11 cellular contexts compared by ENCODE assay signal in the genomic region with DNA sequence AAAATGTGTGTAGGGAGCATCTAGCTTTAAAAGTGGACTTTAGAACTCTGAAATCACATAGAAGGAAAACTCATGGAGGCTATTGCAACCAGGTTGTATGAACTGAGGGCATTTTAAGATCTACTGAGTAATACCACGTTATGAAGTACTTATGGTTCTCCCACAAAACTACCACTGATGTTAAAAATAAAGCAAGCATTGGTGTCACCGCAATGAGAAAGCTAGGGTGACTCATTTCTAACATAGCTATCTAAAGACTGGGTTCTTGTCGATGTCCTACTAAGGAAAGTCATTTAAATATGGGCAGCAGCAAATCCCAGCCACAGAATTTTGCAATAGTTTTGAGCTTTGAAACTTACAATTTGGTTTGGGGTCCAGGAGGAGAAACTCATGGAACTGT.
DNase-seq lines count a peak whose midpoint lies in the region; ATAC-seq and TF ChIP-seq lines count a peak whose summit lies in the region.
"Had no signal": no experiment of that assay in that cellular context is flagged by ENCODE, and none has a peak within 500 bp of the region (broad histone marks: within the 10 kb centered on the region; RNA-seq: fewer than 3 reads in every experiment).

No MANE protein-coding gene starts in this region.

- CTCF ChIA-PET in Calu3 (lab: Charles Lee): interaction anchor here (0.6 kb wide), 1 partner anchor 140 kb away, joined by 3 read pairs; no protein-coding TSS in a partner anchor

- BruUV-seq in Calu3 (replicated peaks; lab: Mats Ljungman, UMichigan): no TSS peak

- no peaks in the 10 kb centered on the region for H3K4me1 Mint-ChIP-seq in T-helper 17 cell
- H3K4me1 Mint-ChIP-seq in Calu3 (ENCODE audit: low read depth, unreplicated experiment): no peaks in the 10 kb centered on the region

- H3K27ac Mint-ChIP-seq in T-helper 17 cell: no peak overlapping the region
- H3K27ac Mint-ChIP-seq in Calu3 (ENCODE audit: unreplicated experiment): no peak overlapping the region

- no peak for TF ChIP-seq CTCF in Calu3 (IDR thresholded peaks at IDR 0.05; ENCODE audit: unreplicated experiment)

- no peak overlapping the region for H3K4me3 Mint-ChIP-seq in T-helper 17 cell
- no peak overlapping the region for H3K4me3 Mint-ChIP-seq in Calu3 (ENCODE audit: low read depth, unreplicated experiment)
- H3K4me3 Mint-ChIP-seq: activated T-cell treated with anti-CD3 and anti-CD28 coated beads, Interleukin-2, amount 50 U/mL, for 4 hours had no signal

- intact Hi-C loops in Calu3 (cut with micrococcal nuclease; ENCODE audit: unreplicated experiment): no loop called here

- H3K27me3 Mint-ChIP-seq in T-helper 17 cell: peaks cover 6% of the 10 kb centered on the region
- H3K27me3 Mint-ChIP-seq in Calu3 (ENCODE audit: unreplicated experiment): no peaks in the 10 kb centered on the region

- H3K9me3 ChIP-seq in T-helper 17 cell (ENCODE audit: control insufficient read depth, low read length, poor library complexity, severe bottlenecking): no peaks in the 10 kb centered on the region
- H3K9me3 ChIP-seq: MG63, psoas muscle had no signal

- peak; percentile 2 for DNase-seq in AG08395 (ENCODE audit: low spot score)
- DNase-seq in NOMO-1 treated with DMSO at 0.1 percent for 48 hours (lab: John Stamatoyannopoulos, UW; ENCODE audit: unreplicated experiment): peak; percentile 88
- no peak for DNase-seq in T-helper 17 cell
- no peak for DNase-seq in dermis blood vessel endothelial cell
- DNase-seq in NK-92 (lab: John Stamatoyannopoulos, UW; ENCODE audit: unreplicated experiment): no peak
- no peak for DNase-seq in Calu3
- DNase-seq: activated T-cell treated with anti-CD3 and anti-CD28 coated beads, Interleukin-2, amount 50 U/mL, for 4 hours; MG63; psoas muscle had no signal

- peak; percentile 53 for ATAC-seq in GM19467 (IDR thresholded peaks at IDR 0.05; ENCODE audit: unreplicated experiment)
- peak; percentile 98 for ATAC-seq in HG03060 (IDR thresholded peaks at IDR 0.05; ENCODE audit: low read depth, unreplicated experiment)
- ATAC-seq in T-helper 17 cell: no peak
- ATAC-seq: activated T-cell treated with anti-CD3 and anti-CD28 coated beads, Interleukin-2, amount 50 U/mL, for 4 hours had no signal

- no peaks in the 10 kb centered on the region for H3K9me3 Mint-ChIP-seq in Calu3 (ENCODE audit: low read depth, unreplicated experiment)
- H3K9me3 Mint-ChIP-seq: activated T-cell treated with anti-CD3 and anti-CD28 coated beads, Interleukin-2, amount 50 U/mL, for 4 hours had no signal

- H3K36me3 Mint-ChIP-seq in T-helper 17 cell (ENCODE audit: low read depth) (no peaks in the 10 kb centered on the region), Calu3 (ENCODE audit: insufficient read depth, unreplicated experiment) (no peaks in the 10 kb centered on the region)

Comparison
In these comparisons a context has a peak if more than half of its experiments do, and no peak if none do; other contexts are left out.
1. DNase-seq: peak in AG08395 (single experiment) and NOMO-1 treated with DMSO at 0.1 percent for 48 hours (single experiment); none in T-helper 17 cell (0 of 3), dermis blood vessel endothelial cell (single experiment), NK-92 (single experiment) and Calu3 (single experiment).